ENCODE assay signal across 16 cellular contexts in genomic region chr2:1413156-1413690, GRCh38. TPM values are rescaled to one million over a fixed set of nuclear protein-coding genes. Genes with fewer than 3 reads are reported as not detected.
DNase-seq lines count a peak whose midpoint lies in the region; ATAC-seq, FAIRE-seq and TF ChIP-seq lines count a peak whose summit lies in the region.
"Had no signal": no experiment of that assay in that cellular context is flagged by ENCODE, and none has a peak within 500 bp of the region (broad histone marks: within the 10 kb centered on the region; RNA-seq: fewer than 3 reads in every experiment).

Gene TPO (plus strand): TSS chr2:1413463. CDS start chr2:1414409, 946 bp downstream.

- H3K4ac ChIP-seq in neuronal stem cell (ENCODE audit: low read length), result no peak within 1 kb of the TSS

- H3K36me3 ChIP-seq in heart right ventricle (peaks cover 0 to 10% (median 0%) of the 10 kb centered on the region in 9 donors), neuronal stem cell (replicated peaks in 1 of 2; ENCODE audit: control insufficient read depth in 2 of 2, insufficient read depth in 2 of 2, low read length in 2 of 2) (no peaks in the 10 kb centered on the region), H7 (replicated peaks; ENCODE audit: control insufficient read depth, insufficient read depth, low read length) (no peaks in the 10 kb centered on the region)
- H3K36me3 ChIP-seq: BLaER1 treated with 17β-estradiol and CSF1 and Interleukin-3, amounts not matched to agents 10 nM and 100 nM had no signal

- no peak within 1 kb of the TSS for H4K91ac ChIP-seq in neuronal stem cell (ENCODE audit: low read depth, low read length, poor library complexity)

- H3K4me3 ChIP-seq in heart right ventricle, result no peak within 1 kb of the TSS
- no peak within 1 kb of the TSS for H3K4me3 ChIP-seq in neuronal stem cell (ENCODE audit: low read length in 2 of 2)
- no peak within 1 kb of the TSS for H3K4me3 ChIP-seq in H7 (ENCODE audit: insufficient read depth, low read depth, low read length)
- H3K4me3 ChIP-seq: BLaER1 treated with 17β-estradiol and CSF1 and Interleukin-3, amounts not matched to agents 10 nM and 100 nM; GM23248 had no signal

- H2BK120ac ChIP-seq in neuronal stem cell (ENCODE audit: low read depth, low read length), result no peak within 1 kb of the TSS

- H4K8ac ChIP-seq in neuronal stem cell (ENCODE audit: low read depth, low read length), result no peak within 1 kb of the TSS

- H3K27me3 ChIP-seq in heart right ventricle, result peaks cover 0 to 2% (median 0%) of the 10 kb centered on the region in 7 donors
- H3K27me3 ChIP-seq in neuronal stem cell (ENCODE audit: control insufficient read depth in 3 of 3, insufficient read depth in 3 of 3, low read depth in 1 of 3, low read length in 3 of 3), result no peaks in the 10 kb centered on the region
- H3K27me3 ChIP-seq in H7 (ENCODE audit: control insufficient read depth, insufficient read depth, low read length), result no peaks in the 10 kb centered on the region

- H3K9ac ChIP-seq in neuronal stem cell (ENCODE audit: low read depth, low read length, poor library complexity), result no peak within 1 kb of the TSS
- H3K9ac ChIP-seq: BLaER1 treated with 17β-estradiol and CSF1 and Interleukin-3, amounts not matched to agents 10 nM and 100 nM; GM23248 had no signal

- H2AK5ac ChIP-seq in neuronal stem cell (ENCODE audit: low read depth, low read length), result no peak within 1 kb of the TSS

- no peak for DNase-seq in cardiac septum (ENCODE audit: low spot score)
- DNase-seq in heart right ventricle, result no peak
- DNase-seq in mesenteric fat pad (ENCODE audit: low spot score), result no peak
- DNase-seq in neuronal stem cell (ENCODE audit: low spot score), result no peak
- DNase-seq in H7, result no peak
- no peak for DNase-seq in RCC 7860 (ENCODE audit: low spot score)
- DNase-seq: ACHN; Calu3; CD4-positive, alpha-beta T cell; DMS 273 treated with DMSO at 0.1 percent for 48 hours; GM23248; H9 had no signal

- H2BK5ac ChIP-seq in neuronal stem cell (ENCODE audit: low read length), result no peak within 1 kb of the TSS

- intact Hi-C loops in cardiac septum (cut with DNase I), result no loop called here
- intact Hi-C loops in heart right ventricle (cut with DNase I), result no loop called here

- H2AFZ ChIP-seq in neuronal stem cell (ENCODE audit: low read length), result peak within 1 kb of the TSS; percentile 18
- H2AFZ ChIP-seq: GM23248 had no signal

- H3K23ac ChIP-seq in neuronal stem cell (ENCODE audit: low read depth, low read length, poor library complexity), result no peak within 1 kb of the TSS

- H3K4me2 ChIP-seq in neuronal stem cell (ENCODE audit: insufficient read depth, low read length, poor library complexity, severe bottlenecking), result no peak within 1 kb of the TSS
- H3K4me2 ChIP-seq: BLaER1 treated with 17β-estradiol and CSF1 and Interleukin-3, amounts not matched to agents 10 nM and 100 nM had no signal

- H3K4me1 ChIP-seq in heart right ventricle (no peaks in the 10 kb centered on the region), neuronal stem cell (ENCODE audit: control insufficient read depth in 2 of 2, insufficient read depth in 1 of 2, low read depth in 1 of 2, low read length in 2 of 2) (no peaks in the 10 kb centered on the region)

- no peak for TF ChIP-seq CTCF in heart right ventricle (IDR thresholded peaks at IDR 0.05)

- peak within 1 kb of the TSS; percentile 29 for H3K18ac ChIP-seq in neuronal stem cell (ENCODE audit: low read length)

- ATAC-seq in heart right ventricle (no peak), GM21423 (IDR thresholded peaks at IDR 0.05; ENCODE audit: unreplicated experiment) (no peak)

- no peaks in the 10 kb centered on the region for H3K79me1 ChIP-seq in neuronal stem cell (ENCODE audit: low read depth, low read length)

- H3K14ac ChIP-seq in neuronal stem cell (ENCODE audit: low read length), result no peak within 1 kb of the TSS

- no peaks in the 10 kb centered on the region for H3K9me3 ChIP-seq in heart right ventricle
- H3K9me3 ChIP-seq in neuronal stem cell (replicated peaks in 1 of 2; ENCODE audit: control insufficient read depth in 2 of 2, insufficient read depth in 1 of 2, low read depth in 1 of 2, low read length in 2 of 2), result no peaks in the 10 kb centered on the region
- H3K9me3 ChIP-seq: BLaER1 treated with 17β-estradiol and CSF1 and Interleukin-3, amounts not matched to agents 10 nM and 100 nM had no signal

- 81 to 94% methylated on average over 15 of the region's 15 CpGs for WGBS in heart right ventricle, 2 donors
- no CpG with 5 or more reads among the region's 15 CpGs for WGBS in neuronal stem cell (ENCODE audit: extremely low coverage in 2 of 2, insufficient read length in 2 of 2, insufficient replicate concordance in 1 of 2), 2 donors

- H3K27ac ChIP-seq in heart right ventricle (no peak within 1 kb of the TSS), neuronal stem cell (replicated peaks; ENCODE audit: low read length) (no peak within 1 kb of the TSS)
- H3K27ac ChIP-seq: BLaER1 treated with 17β-estradiol and CSF1 and Interleukin-3, amounts not matched to agents 10 nM and 100 nM; GM23248 had no signal

- no peak within 1 kb of the TSS for H2BK12ac ChIP-seq in neuronal stem cell (ENCODE audit: low read length)

- peak within 1 kb of the TSS; percentile 30 for H2BK15ac ChIP-seq in neuronal stem cell (ENCODE audit: low read length)

- FAIRE-seq in RCC 7860 (lab: Jason Lieb, UNC), result no peak

RNA-seq across cellular contexts. Expression of gene TPO, which starts in this region (rescaled TPM):
- total RNA-seq in cardiac septum, result 11.8 TPM
- total RNA-seq in heart right ventricle, result 10 to 100 TPM in 2 of 10 donors, 1 to 10 TPM in 7, under 1 TPM in 1; 0.85 to 16.1 (median 5.1) TPM
- 10 to 100 TPM in 1 of 2 donors, 1 to 10 TPM in 1; 8.0 to 22.1 TPM for polyA plus RNA-seq in heart right ventricle
- total RNA-seq in mesenteric fat pad, result 17.5 TPM
- not detected for polyA plus RNA-seq in neuronal stem cell (2013, experiment 1 of 2)
- 0.07 TPM for polyA plus RNA-seq in neuronal stem cell (2013, experiment 2 of 2)
- total RNA-seq in H7 (2014; rRNA removed; shearing (Covaris generic)), result not detected in 2 replicates
- total RNA-seq: A172, Calu3, Daoy, GM23248, H9 had no signal
- polyA plus RNA-seq: GM23248 had no signal
